21 cellular contexts compared by ENCODE assay signal in genomic region chr1:36273024-36273423, GRCh38. TPM values are rescaled to one million over a fixed set of nuclear protein-coding genes. Genes with fewer than 3 reads are reported as not detected.
DNase-seq lines count a peak whose midpoint lies in the region; ATAC-seq and TF ChIP-seq lines count a peak whose summit lies in the region.
"Had no signal": no experiment of that assay in that cellular context is flagged by ENCODE, and none has a peak within 500 bp of the region (broad histone marks: within the 10 kb centered on the region; RNA-seq: fewer than 3 reads in every experiment).

No MANE protein-coding gene starts in this region.

- H3K4me1 Mint-ChIP-seq in Calu3 (ENCODE audit: low read depth, unreplicated experiment): no peaks in the 10 kb centered on the region
- H3K4me1 Mint-ChIP-seq in central memory CD8-positive, alpha-beta T cell: peaks cover 6% of the 10 kb centered on the region
- H3K4me1 Mint-ChIP-seq in natural killer cell treated with Interleukin-12 subunit alpha and Interleukin-12 subunit beta and Interleukin-15 and Interleukin-18, amount 100 ng/mL, for 72 hours (ENCODE audit: low read depth in 2 of 2): peaks cover 5 to 9% of the 10 kb centered on the region in 2 donors

- H3K9me3 Mint-ChIP-seq in Calu3 (ENCODE audit: low read depth, unreplicated experiment): no peaks in the 10 kb centered on the region
- H3K9me3 Mint-ChIP-seq in central memory CD8-positive, alpha-beta T cell: no peaks in the 10 kb centered on the region
- H3K9me3 Mint-ChIP-seq in natural killer cell treated with Interleukin-12 subunit alpha and Interleukin-12 subunit beta and Interleukin-15 and Interleukin-18, amount 100 ng/mL, for 72 hours: no peaks in the 10 kb centered on the region
- H3K9me3 Mint-ChIP-seq: activated CD4-positive, alpha-beta T cell treated with anti-CD3 and anti-CD28 coated beads, Interleukin-2, amount 10 ng/mL, durations not matched to agents 7 days and 5 days; CD4-positive, alpha-beta memory T cell had no signal

- ATAC-seq in central memory CD8-positive, alpha-beta T cell (replicated peaks; ENCODE audit: extremely low read depth, poor library complexity, severe bottlenecking): no peak
- ATAC-seq in natural killer cell treated with Interleukin-12 subunit alpha and Interleukin-12 subunit beta and Interleukin-15 and Interleukin-18, amount 100 ng/mL, for 72 hours: no peak
- ATAC-seq in GM21737 (IDR thresholded peaks at IDR 0.05; ENCODE audit: unreplicated experiment): no peak

- intact Hi-C loops in Calu3 (cut with micrococcal nuclease; ENCODE audit: unreplicated experiment): no loop called here

- peaks cover 51% of the 10 kb centered on the region for H3K36me3 Mint-ChIP-seq in Calu3 (ENCODE audit: insufficient read depth, unreplicated experiment)
- H3K36me3 Mint-ChIP-seq in central memory CD8-positive, alpha-beta T cell (ENCODE audit: insufficient read depth): peaks cover 36% of the 10 kb centered on the region
- no peaks in the 10 kb centered on the region for H3K36me3 Mint-ChIP-seq in natural killer cell treated with Interleukin-12 subunit alpha and Interleukin-12 subunit beta and Interleukin-15 and Interleukin-18, amount 100 ng/mL, for 72 hours

- DNase-seq in Calu3 (no peak), iPS-NIHi7 (ENCODE audit: extremely low spot score) (no peak), NCI-H1417 treated with DMSO at 0.1 percent for 48 hours (lab: John Stamatoyannopoulos, UW) (no peak)
- DNase-seq in central memory CD8-positive, alpha-beta T cell (ENCODE audit: low spot score in 2 of 2): no peak
- DNase-seq in natural killer cell treated with Interleukin-12 subunit alpha and Interleukin-12 subunit beta and Interleukin-15 and Interleukin-18, amount 100 ng/mL, for 72 hours (ENCODE audit: low spot score): no peak
- DNase-seq: activated CD4-positive, alpha-beta T cell treated with anti-CD3 and anti-CD28 coated beads, Interleukin-2, amount 10 ng/mL, durations not matched to agents 7 days and 5 days; anterior cingulate cortex; CD4-positive, alpha-beta memory T cell; DMS153; dorsolateral prefrontal cortex; foreskin melanocyte; GDM1; H7; IMR-90; NCI-H510A treated with DMSO at 0.1 percent for 48 hours; NK-92 treated with Interleukin-12 subunit alpha and Interleukin-12 subunit beta, amount 100 ng/mL, for 24 hours; Peyer's patch; right cardiac atrium; stimulated activated CD4-positive, alpha-beta T cell treated with anti-CD3 and anti-CD28 coated beads, Interleukin-15, amount 100 ng/mL, for 24 hours had no signal

- BruUV-seq in Calu3 (replicated peaks; lab: Mats Ljungman, UMichigan): no TSS peak

- peak overlapping the region; percentile 98 for H3K27ac ChIP-seq in 22Rv1
- H3K27ac ChIP-seq: dorsolateral prefrontal cortex, Peyer's patch had no signal

- no peak overlapping the region for H3K4me3 Mint-ChIP-seq in Calu3 (ENCODE audit: low read depth, unreplicated experiment)
- no peak overlapping the region for H3K4me3 Mint-ChIP-seq in central memory CD8-positive, alpha-beta T cell
- H3K4me3 Mint-ChIP-seq in natural killer cell treated with Interleukin-12 subunit alpha and Interleukin-12 subunit beta and Interleukin-15 and Interleukin-18, amount 100 ng/mL, for 72 hours: no peak overlapping the region
- H3K4me3 Mint-ChIP-seq: activated CD4-positive, alpha-beta T cell treated with anti-CD3 and anti-CD28 coated beads, Interleukin-2, amount 10 ng/mL, durations not matched to agents 7 days and 5 days; CD4-positive, alpha-beta memory T cell had no signal

- TF ChIP-seq CTCF in 22Rv1 (IDR thresholded peaks at IDR 0.05) (no peak), Calu3 (IDR thresholded peaks at IDR 0.05; ENCODE audit: unreplicated experiment) (no peak)

- H3K27ac Mint-ChIP-seq in Calu3 (ENCODE audit: unreplicated experiment): peak overlapping the region; percentile 5
- peak overlapping the region; percentile 62 for H3K27ac Mint-ChIP-seq in central memory CD8-positive, alpha-beta T cell (ENCODE audit: low read depth)
- peak overlapping the region; percentile 21 to 33 for H3K27ac Mint-ChIP-seq in natural killer cell treated with Interleukin-12 subunit alpha and Interleukin-12 subunit beta and Interleukin-15 and Interleukin-18, amount 100 ng/mL, for 72 hours

- no peaks in the 10 kb centered on the region for H3K27me3 Mint-ChIP-seq in Calu3 (ENCODE audit: unreplicated experiment)
- no peaks in the 10 kb centered on the region for H3K27me3 Mint-ChIP-seq in central memory CD8-positive, alpha-beta T cell
- no peaks in the 10 kb centered on the region for H3K27me3 Mint-ChIP-seq in natural killer cell treated with Interleukin-12 subunit alpha and Interleukin-12 subunit beta and Interleukin-15 and Interleukin-18, amount 100 ng/mL, for 72 hours
- H3K27me3 Mint-ChIP-seq: activated CD4-positive, alpha-beta T cell treated with anti-CD3 and anti-CD28 coated beads, Interleukin-2, amount 10 ng/mL, durations not matched to agents 7 days and 5 days; CD4-positive, alpha-beta memory T cell had no signal

- CTCF ChIA-PET in Calu3 (lab: Charles Lee): no interaction called here

RNA-seq across cellular contexts. Expression of gene SH3D21, which starts 33.1 kb away (rescaled TPM):
- 12.1 and 13.2 TPM in 2 replicates for total RNA-seq in Calu3 (2022)
- total RNA-seq in natural killer cell treated with Interleukin-12 subunit alpha and Interleukin-12 subunit beta and Interleukin-15 and Interleukin-18, amount 100 ng/mL, for 72 hours: 10 to 100 TPM; 12.6 to 18.6 TPM

RNA-seq across cellular contexts. Expression of gene THRAP3, which starts 48.8 kb away (rescaled TPM):
- total RNA-seq in Calu3 (2022): 97.5 and 99.4 TPM in 2 replicates
- total RNA-seq in natural killer cell treated with Interleukin-12 subunit alpha and Interleukin-12 subunit beta and Interleukin-15 and Interleukin-18, amount 100 ng/mL, for 72 hours: 100 to 1,000 TPM; 118 to 131 TPM

RNA-seq across cellular contexts. Expression of gene EVA1B, which starts 50.4 kb away (rescaled TPM):
- 10.1 and 11.2 TPM in 2 replicates for total RNA-seq in Calu3 (2022)
- 1 to 10 TPM; 5.8 to 6.3 TPM for total RNA-seq in natural killer cell treated with Interleukin-12 subunit alpha and Interleukin-12 subunit beta and Interleukin-15 and Interleukin-18, amount 100 ng/mL, for 72 hours

Comparison
In these comparisons a context has a peak if more than half of its experiments do, and no peak if none do; other contexts are left out.
1. H3K27ac Mint-ChIP-seq: peak in every context shown above with its lines; median percentile 62 in central memory CD8-positive, alpha-beta T cell; 27 in natural killer cell treated with Interleukin-12 subunit alpha and Interleukin-12 subunit beta and Interleukin-15 and Interleukin-18, amount 100 ng/mL, for 72 hours; 5 in Calu3.